8 cellular contexts compared by ENCODE assay signal in genomic region chr21:34545079-34545884, GRCh38. TPM values are rescaled to one million over a fixed set of nuclear protein-coding genes. Genes with fewer than 3 reads are reported as not detected.
A peak's percentile ranks its signal among the peaks of the same experiment; 100 is the strongest.
DNase-seq lines count a peak whose midpoint lies in the region; ATAC-seq and TF ChIP-seq lines count a peak whose summit lies in the region.

No MANE protein-coding gene starts in this region.

- no peak overlapping the region for H4K8ac ChIP-seq in neuronal stem cell (ENCODE audit: low read depth, low read length)

- H2BK120ac ChIP-seq in neuronal stem cell (ENCODE audit: low read depth, low read length), result no peak overlapping the region

- no peak overlapping the region for H3K4me2 ChIP-seq in neuronal stem cell (ENCODE audit: insufficient read depth, low read length, poor library complexity, severe bottlenecking)

- no peaks in the 10 kb centered on the region for H3K27me3 ChIP-seq in neuronal stem cell (ENCODE audit: control insufficient read depth in 3 of 3, insufficient read depth in 3 of 3, low read depth in 1 of 3, low read length in 3 of 3)

- H3K4me3 ChIP-seq in neuronal stem cell (ENCODE audit: low read length in 2 of 2), result no peak overlapping the region

- no CpG with 5 or more reads among the region's 10 CpGs for WGBS in neuronal stem cell (ENCODE audit: extremely low coverage in 2 of 2, insufficient read length in 2 of 2, insufficient replicate concordance in 1 of 2), 2 donors

- peak overlapping the region; percentile 51 for H2AK5ac ChIP-seq in neuronal stem cell (ENCODE audit: low read depth, low read length)

- H3K36me3 ChIP-seq in neuronal stem cell (replicated peaks in 1 of 2; ENCODE audit: control insufficient read depth in 2 of 2, insufficient read depth in 2 of 2, low read length in 2 of 2), result no peaks in the 10 kb centered on the region

- no peak overlapping the region for H4K91ac ChIP-seq in neuronal stem cell (ENCODE audit: low read depth, low read length, poor library complexity)

- H2BK5ac ChIP-seq in neuronal stem cell (ENCODE audit: low read length), result no peak overlapping the region

- POLR2A ChIA-PET in HEK293T (lab: Yijun Ruan, JAX), result no interaction called here

- H2AFZ ChIP-seq in neuronal stem cell (ENCODE audit: low read length), result peak overlapping the region; percentile 87

- H3K79me1 ChIP-seq in neuronal stem cell (ENCODE audit: low read depth, low read length), result no peaks in the 10 kb centered on the region

- no peak overlapping the region for H3K14ac ChIP-seq in neuronal stem cell (ENCODE audit: low read length)

- no peak overlapping the region for H2BK15ac ChIP-seq in neuronal stem cell (ENCODE audit: low read length)

- DNase-seq in C1 segment of cervical spinal cord (lab: John Stamatoyannopoulos, UW) (peak in 12 of 14 donors; percentile 10 to 81 (median 62)), SKM-1 treated with dmso at 0.1 percent for 144 hours (lab: John Stamatoyannopoulos, UW; ENCODE audit: unreplicated experiment) (peak; percentile 89), fibroblast of peridontal ligament (ENCODE audit: extremely low read depth) (peak; percentile 92), neuronal stem cell (ENCODE audit: low spot score) (no peak), DMS53 treated with DMSO at 0.1 percent for 48 hours (lab: John Stamatoyannopoulos, UW; ENCODE audit: unreplicated experiment) (no peak), HEK293T (ENCODE audit: extremely low spot score) (no peak)

- H3K4ac ChIP-seq in neuronal stem cell (ENCODE audit: low read length), result no peak overlapping the region

- no peak overlapping the region for H3K23ac ChIP-seq in neuronal stem cell (ENCODE audit: low read depth, low read length, poor library complexity)

- ATAC-seq in GM19324 (IDR thresholded peaks at IDR 0.05; ENCODE audit: low FRiP score, unreplicated experiment) (peak; percentile 74), HG03280 (IDR thresholded peaks at IDR 0.05; ENCODE audit: unreplicated experiment) (peak; percentile 82)

- H3K27ac ChIP-seq in neuronal stem cell (replicated peaks; ENCODE audit: low read length), result peak overlapping the region; percentile 17

- peaks cover 14 to 16% of the 10 kb centered on the region in 2 donors for H3K4me1 ChIP-seq in neuronal stem cell (ENCODE audit: control insufficient read depth in 2 of 2, insufficient read depth in 1 of 2, low read depth in 1 of 2, low read length in 2 of 2)

- no peak overlapping the region for H2BK12ac ChIP-seq in neuronal stem cell (ENCODE audit: low read length)

- H3K9ac ChIP-seq in neuronal stem cell (ENCODE audit: low read depth, low read length, poor library complexity), result no peak overlapping the region

- CTCF ChIA-PET in HEK293T (lab: Yijun Ruan, JAX), result no interaction called here

- H3K18ac ChIP-seq in neuronal stem cell (ENCODE audit: low read length), result peak overlapping the region; percentile 62

- H3K9me3 ChIP-seq in neuronal stem cell (replicated peaks in 1 of 2; ENCODE audit: control insufficient read depth in 2 of 2, insufficient read depth in 1 of 2, low read depth in 1 of 2, low read length in 2 of 2), result peaks cover 8 to 16% of the 10 kb centered on the region in 2 donors

TF ChIP-seq in HEK293T, 16 proteins besides CTCF, POLR2A, EP300 and RAD21:
- TF ChIP-seq ELF4 (IDR thresholded peaks at IDR 0.05), result no peak
- no peak for TF ChIP-seq NFRKB (IDR thresholded peaks at IDR 0.05)
- TF ChIP-seq L3MBTL2 (conservative IDR thresholded peaks at IDR 0.05), result no peak
- TF ChIP-seq SP1 (IDR thresholded peaks at IDR 0.05), result no peak
- no peak for TF ChIP-seq FOXA1 (IDR thresholded peaks at IDR 0.05)
- no peak for TF ChIP-seq TARDBP (IDR thresholded peaks at IDR 0.05)
- no peak for TF ChIP-seq FOXK2 (IDR thresholded peaks at IDR 0.05)
- TF ChIP-seq FOXM1 (IDR thresholded peaks at IDR 0.05; ENCODE audit: borderline replicate concordance), result no peak
- no peak for TF ChIP-seq ZNF384 (IDR thresholded peaks at IDR 0.05)
- TF ChIP-seq PKNOX1 (IDR thresholded peaks at IDR 0.05), result no peak
- TF ChIP-seq CTBP1 (IDR thresholded peaks at IDR 0.05; ENCODE audit: borderline replicate concordance), result no peak
- no peak for TF ChIP-seq HDGF (IDR thresholded peaks at IDR 0.05; ENCODE audit: borderline replicate concordance)
- TF ChIP-seq BHLHE40 (IDR thresholded peaks at IDR 0.05; ENCODE audit: borderline replicate concordance), result no peak
- TF ChIP-seq ARNT (IDR thresholded peaks at IDR 0.05), result no peak
- TF ChIP-seq SUZ12 (IDR thresholded peaks at IDR 0.05), result no peak
- no peak for TF ChIP-seq LEF1 (IDR thresholded peaks at IDR 0.05; ENCODE audit: borderline replicate concordance)

RNA-seq across cellular contexts. Expression of gene KCNE1, which starts 33.3 kb away (rescaled TPM):
- polyA plus RNA-seq in neuronal stem cell (2013, experiment 1 of 2), result 0.04 TPM
- 0.06 TPM for polyA plus RNA-seq in neuronal stem cell (2013, experiment 2 of 2)

Comparison
In these comparisons a context has a peak if more than half of its experiments do, and no peak if none do; other contexts are left out.
1. DNase-seq: peak in C1 segment of cervical spinal cord (12 of 14), SKM-1 treated with dmso at 0.1 percent for 144 hours (single experiment) and fibroblast of peridontal ligament (single experiment); none in neuronal stem cell (single experiment), DMS53 treated with DMSO at 0.1 percent for 48 hours (single experiment) and HEK293T (single experiment).